In genomic region chr3:61869378-61869777, GRCh38 we compare ENCODE assay signal across 21 cellular contexts.
"Had no signal": no experiment of that assay in that cellular context is flagged by ENCODE, and none has a peak within 500 bp of the region (broad histone marks: within the 10 kb centered on the region; RNA-seq: fewer than 3 reads in every experiment).

No MANE protein-coding gene starts in this region.

- H3K36me3 ChIP-seq: colonic mucosa, prostate gland, right atrium auricular region, sigmoid colon, stomach, thyroid gland, upper lobe of left lung had no signal

- H3K4me1 Mint-ChIP-seq: immature natural killer cell; stimulated activated effector memory CD8-positive, alpha-beta T cell treated with anti-CD3 and anti-CD28 coated beads, Interleukin-12 subunit alpha, Interleukin-12 subunit beta, amount 100 ng/mL, for 72 hours had no signal

- DNase-seq: colonic mucosa; effector memory CD8-positive, alpha-beta T cell; hypothalamus; immature natural killer cell; nucleus accumbens; sigmoid colon; stimulated activated CD4-positive, alpha-beta T cell treated with anti-CD3 and anti-CD28 coated beads, Interleukin-2, amount 100 ng/mL, for 24 hours; stimulated activated CD4-positive, alpha-beta T cell treated with anti-CD3 and anti-CD28 coated beads, Interleukin-4, amount 100 ng/mL, for 24 hours; stimulated activated naive CD4-positive, alpha-beta T cell treated with Interleukin-2 at 50 U/mL for 16 hours; stomach; thyroid gland; upper lobe of left lung had no signal

- H3K4me1 ChIP-seq: colonic mucosa, prostate gland had no signal

- ATAC-seq: effector memory CD8-positive, alpha-beta T cell; left lobe of liver; natural killer cell treated with Interleukin-12 subunit alpha and Interleukin-12 subunit beta and Interleukin-15 and Interleukin-18, amount 100 ng/mL, for 72 hours; stimulated activated effector memory CD8-positive, alpha-beta T cell treated with anti-CD3 and anti-CD28 coated beads, Interleukin-12 subunit alpha, Interleukin-12 subunit beta, amount 100 ng/mL, for 72 hours had no signal

- H3K27ac ChIP-seq: colonic mucosa, prostate gland, right atrium auricular region, sigmoid colon, stomach, thyroid gland, upper lobe of left lung had no signal

- H3K27me3 Mint-ChIP-seq: dendritic cell treated with granulocyte-macrophage colony-stimulating factor and Interleukin-4, amounts not matched to agents 40 ng/mL and 50 ng/mL, for 4 days; effector memory CD8-positive, alpha-beta T cell; memory B cell; natural killer cell treated with Interleukin-12 subunit alpha and Interleukin-12 subunit beta and Interleukin-15 and Interleukin-18, amount 100 ng/mL, for 72 hours had no signal

- H3K9me3 Mint-ChIP-seq: dendritic cell treated with granulocyte-macrophage colony-stimulating factor and Interleukin-4, amounts not matched to agents 40 ng/mL and 50 ng/mL, for 4 days; neural crest cell had no signal

- H3K4me3 Mint-ChIP-seq: dendritic cell treated with granulocyte-macrophage colony-stimulating factor and Interleukin-4, amounts not matched to agents 40 ng/mL and 50 ng/mL, for 4 days; effector memory CD8-positive, alpha-beta T cell; immature natural killer cell; memory B cell; natural killer cell treated with Interleukin-12 subunit alpha and Interleukin-12 subunit beta and Interleukin-15 and Interleukin-18, amount 100 ng/mL, for 72 hours; neural crest cell; stimulated activated effector memory CD8-positive, alpha-beta T cell treated with anti-CD3 and anti-CD28 coated beads, Interleukin-12 subunit alpha, Interleukin-12 subunit beta, amount 100 ng/mL, for 72 hours had no signal

- H3K27ac Mint-ChIP-seq: dendritic cell treated with granulocyte-macrophage colony-stimulating factor and Interleukin-4, amounts not matched to agents 40 ng/mL and 50 ng/mL, for 4 days; effector memory CD8-positive, alpha-beta T cell; immature natural killer cell; memory B cell; natural killer cell treated with Interleukin-12 subunit alpha and Interleukin-12 subunit beta and Interleukin-15 and Interleukin-18, amount 100 ng/mL, for 72 hours; stimulated activated effector memory CD8-positive, alpha-beta T cell treated with anti-CD3 and anti-CD28 coated beads, Interleukin-12 subunit alpha, Interleukin-12 subunit beta, amount 100 ng/mL, for 72 hours had no signal

- H3K36me3 Mint-ChIP-seq: immature natural killer cell; natural killer cell treated with Interleukin-12 subunit alpha and Interleukin-12 subunit beta and Interleukin-15 and Interleukin-18, amount 100 ng/mL, for 72 hours; stimulated activated effector memory CD8-positive, alpha-beta T cell treated with anti-CD3 and anti-CD28 coated beads, Interleukin-12 subunit alpha, Interleukin-12 subunit beta, amount 100 ng/mL, for 72 hours had no signal

- H3K4me3 ChIP-seq: colonic mucosa, lung, prostate gland, right atrium auricular region, sigmoid colon, stomach, thyroid gland, upper lobe of left lung had no signal

- H3K27me3 ChIP-seq: colonic mucosa, right atrium auricular region, sigmoid colon, stomach, thyroid gland, upper lobe of left lung had no signal
